8 cellular contexts compared by ENCODE assay signal in genomic region chr11:13276852-13277718, GRCh38.
A peak's percentile ranks its signal among the peaks of the same experiment; 100 is the strongest.
DNase-seq lines count a peak whose midpoint lies in the region; ATAC-seq lines count a peak whose summit lies in the region.

No MANE protein-coding gene starts in this region.

- peak overlapping the region; percentile 41 for H3K27ac ChIP-seq in ACC112 (ENCODE audit: low read depth, low read length)

- ATAC-seq in GM18873 (IDR thresholded peaks at IDR 0.05; ENCODE audit: low FRiP score, unreplicated experiment) (peak; percentile 93), HG03135 (IDR thresholded peaks at IDR 0.05; ENCODE audit: unreplicated experiment) (peak; percentile 89)
- peak; percentile 91 to 92 for ATAC-seq in activated CD4-positive, CD25-positive, alpha-beta regulatory T cell treated with anti-CD3 and anti-CD28 coated beads, Interleukin-2, amount 50 U/mL, for 24 hours

- peaks cover 14% of the 10 kb centered on the region for H3K4me1 ChIP-seq in ACC112 (ENCODE audit: control insufficient read depth, insufficient read depth, low read length, unreplicated experiment)

- H3K27me3 ChIP-seq in ACC112 (ENCODE audit: insufficient read depth, low read length) = no peaks in the 10 kb centered on the region

- no peaks in the 10 kb centered on the region for H3K36me3 ChIP-seq in ACC112 (ENCODE audit: insufficient read depth, low read length)

- DNase-seq in NCI-H2227 treated with DMSO at 0.1 percent for 48 hours (lab: John Stamatoyannopoulos, UW) = peak; percentile 97
- DNase-seq in cerebellar nuclear complex (lab: John Stamatoyannopoulos, UW) = peak; percentile 86 to 89
- DNase-seq in islet precursor cell = peak; percentile 99
- DNase-seq in stimulated activated CD4-positive, alpha-beta T cell treated with anti-CD3 and anti-CD28 coated beads, Interleukin-12 subunit alpha, Interleukin-12 subunit beta, amount 100 ng/mL, for 4 hours = peak; percentile 96

- peak overlapping the region; percentile 99 for H3K4me3 ChIP-seq in ACC112 (ENCODE audit: low read depth, low read length)

- H3K79me2 ChIP-seq in ACC112 (ENCODE audit: control insufficient read depth, insufficient read depth, low read length, unreplicated experiment) = peaks cover 40% of the 10 kb centered on the region

- H2AFZ ChIP-seq in ACC112 (ENCODE audit: low read length, unreplicated experiment) = peak overlapping the region; percentile 81

Comparison
In these comparisons a context has a peak if more than half of its experiments do, and no peak if none do; other contexts are left out.
1. Peak in every context shown above with its lines: DNase-seq, ATAC-seq, H3K4me3 ChIP-seq and H3K27ac ChIP-seq.